Comparison of ENCODE assay signal across 1 cellular context in genomic region chr20:51368461-51369211, GRCh38.
TF ChIP-seq lines count a peak whose summit lies in the region.

No MANE protein-coding gene starts in this region.

TF ChIP-seq in HepG2, 621 proteins besides CTCF, POLR2A, EP300 and RAD21:
- TF ChIP-seq KLF15 (CRISPR knock-in tag; IDR thresholded peaks at IDR 0.05; ENCODE audit: borderline replicate concordance) (no peak), ZNF615 (CRISPR knock-in tag; IDR thresholded peaks at IDR 0.05; ENCODE audit: borderline replicate concordance) (no peak), ZNF768 (CRISPR knock-in tag; IDR thresholded peaks at IDR 0.05) (peak; percentile 21; the same call in 1 of the 2 replicates), MNT (IDR thresholded peaks at IDR 0.05) (peak; percentile 87), MIER2 (CRISPR knock-in tag; IDR thresholded peaks at IDR 0.05) (no peak)
